In genomic region chr2:197137234-197137633, GRCh38 we compare ENCODE assay signal across 12 cellular contexts.
DNase-seq lines count a peak whose midpoint lies in the region; ATAC-seq and TF ChIP-seq lines count a peak whose summit lies in the region.
"Had no signal": no experiment of that assay in that cellular context is flagged by ENCODE, and none has a peak within 500 bp of the region (broad histone marks: within the 10 kb centered on the region; RNA-seq: fewer than 3 reads in every experiment).

No MANE protein-coding gene starts in this region.

- peaks cover 33 to 96% (median 60%) of the 10 kb centered on the region in 6 donors for H3K4me1 ChIP-seq in spleen

- peak overlapping the region; percentile 54 for H3K27ac Mint-ChIP-seq in activated CD4-positive, alpha-beta T cell treated with anti-CD3 and anti-CD28 coated beads, Interleukin-2, amount 10 ng/mL, durations not matched to agents 7 days and 5 days
- peak overlapping the region; percentile 82 to 89 for H3K27ac Mint-ChIP-seq in effector memory CD8-positive, alpha-beta T cell

- H3K27ac ChIP-seq in RWPE1, result no peak overlapping the region
- H3K27ac ChIP-seq in spleen, result peak overlapping the region in 6 of 8 donors; percentile 5 to 78 (median 52)
- H3K27ac ChIP-seq: SJSA1, vagina had no signal

- intact Hi-C loops in spleen (cut with DNase I; ENCODE audit: low total_unique reads) (no loop called here), posterior cingulate gyrus (cut with DNase I) (no loop called here)

- no peaks in the 10 kb centered on the region for H3K9me3 ChIP-seq in spleen
- H3K9me3 ChIP-seq: SJSA1, vagina had no signal

- H3K27me3 ChIP-seq in spleen (replicated peaks in 1 of 7), result no peaks in the 10 kb centered on the region
- H3K27me3 ChIP-seq: SJSA1, vagina had no signal

- no peak overlapping the region for H3K4me3 ChIP-seq in spleen
- H3K4me3 ChIP-seq: SJSA1, vagina had no signal

- no peaks in the 10 kb centered on the region for H3K9me3 Mint-ChIP-seq in activated CD4-positive, alpha-beta T cell treated with anti-CD3 and anti-CD28 coated beads, Interleukin-2, amount 10 ng/mL, durations not matched to agents 7 days and 5 days
- H3K9me3 Mint-ChIP-seq in effector memory CD8-positive, alpha-beta T cell, result no peaks in the 10 kb centered on the region

- TF ChIP-seq CTCF in RWPE1 (conservative IDR thresholded peaks at IDR 0.05; ENCODE audit: low read depth) (no peak), spleen (IDR thresholded peaks at IDR 0.05 in 8 of 11, conservative IDR thresholded peaks at IDR 0.05 in 3 of 11) (no peak)

- peaks cover 69% of the 10 kb centered on the region for H3K36me3 Mint-ChIP-seq in activated CD4-positive, alpha-beta T cell treated with anti-CD3 and anti-CD28 coated beads, Interleukin-2, amount 10 ng/mL, durations not matched to agents 7 days and 5 days (ENCODE audit: low read depth)
- peaks cover 28% of the 10 kb centered on the region for H3K36me3 Mint-ChIP-seq in effector memory CD8-positive, alpha-beta T cell (ENCODE audit: insufficient read depth)

- peaks cover 81% of the 10 kb centered on the region for H3K4me1 Mint-ChIP-seq in activated CD4-positive, alpha-beta T cell treated with anti-CD3 and anti-CD28 coated beads, Interleukin-2, amount 10 ng/mL, durations not matched to agents 7 days and 5 days
- peaks cover 65 to 86% of the 10 kb centered on the region in 2 donors for H3K4me1 Mint-ChIP-seq in effector memory CD8-positive, alpha-beta T cell (ENCODE audit: low read depth in 2 of 2)

- H3K27me3 Mint-ChIP-seq in activated CD4-positive, alpha-beta T cell treated with anti-CD3 and anti-CD28 coated beads, Interleukin-2, amount 10 ng/mL, durations not matched to agents 7 days and 5 days, result no peaks in the 10 kb centered on the region
- H3K27me3 Mint-ChIP-seq in effector memory CD8-positive, alpha-beta T cell, result no peaks in the 10 kb centered on the region

- POLR2A ChIA-PET in activated CD4-positive, alpha-beta T cell treated with anti-CD3 and anti-CD28 coated beads, Interleukin-2, amount 10 ng/mL, durations not matched to agents 7 days and 5 days (lab: Charles Lee), result interaction anchor here (0.6 kb wide), 1 partner anchor 148 kb away, joined by 4 read pairs; no protein-coding TSS in a partner anchor
- POLR2A ChIA-PET in RWPE1 (lab: Yijun Ruan, JAX; ENCODE audit: low non-redundant PET), result interaction anchor here (0.6 kb wide), 1 partner anchor 13 kb away, joined by 8 read pairs; no protein-coding TSS in a partner anchor

- no peak overlapping the region for H3K4me3 Mint-ChIP-seq in activated CD4-positive, alpha-beta T cell treated with anti-CD3 and anti-CD28 coated beads, Interleukin-2, amount 10 ng/mL, durations not matched to agents 7 days and 5 days
- peak overlapping the region; percentile 24 to 61 for H3K4me3 Mint-ChIP-seq in effector memory CD8-positive, alpha-beta T cell

- H3K36me3 ChIP-seq in spleen, result peaks cover 0 to 40% (median 0%) of the 10 kb centered on the region in 6 donors
- H3K36me3 ChIP-seq: SJSA1, vagina had no signal

- ATAC-seq in effector memory CD8-positive, alpha-beta T cell (replicated peaks), result no peak
- ATAC-seq in HG02981 (IDR thresholded peaks at IDR 0.05; ENCODE audit: unreplicated experiment), result no peak

- DNase-seq in activated CD4-positive, alpha-beta T cell treated with anti-CD3 and anti-CD28 coated beads, Interleukin-2, amount 10 ng/mL, durations not matched to agents 7 days and 5 days, result no peak
- no peak for DNase-seq in activated CD4-positive, alpha-beta T cell treated with anti-CD3 and anti-CD28 coated beads for 4 hours
- peak; percentile 33 for DNase-seq in RWPE1 (ENCODE audit: low spot score)
- no peak for DNase-seq in effector memory CD8-positive, alpha-beta T cell
- DNase-seq in spleen, result no peak
- DNase-seq in posterior cingulate gyrus, result no peak
- no peak for DNase-seq in inferior parietal cortex (ENCODE audit: extremely low spot score)
- DNase-seq: AML-193, NCI-H1930 had no signal

- no peak for TF ChIP-seq POLR2A in spleen (IDR thresholded peaks at IDR 0.05)

- WGBS in spleen, 5 donors, result 88 to 91% (median 91%) methylated on average over 4 of the region's 4 CpGs

- CTCF ChIA-PET in activated CD4-positive, alpha-beta T cell treated with anti-CD3 and anti-CD28 coated beads, Interleukin-2, amount 10 ng/mL, durations not matched to agents 7 days and 5 days (lab: Charles Lee), result interaction anchor here (0.8 to 1.6 kb wide), 6 partner anchors 10 to 174 kb away, joined by 3 to 8 read pairs (median 4); no protein-coding TSS in a partner anchor
- CTCF ChIA-PET in RWPE1 (lab: Yijun Ruan, JAX), result no interaction called here
